9 cellular contexts compared by ENCODE assay signal in genomic region chr10:101781984-101782810, GRCh38. TPM values are rescaled to one million over a fixed set of nuclear protein-coding genes. Genes with fewer than 3 reads are reported as not detected.
DNase-seq lines count a peak whose midpoint lies in the region; ATAC-seq, FAIRE-seq and TF ChIP-seq lines count a peak whose summit lies in the region.
"Had no signal": no experiment of that assay in that cellular context is flagged by ENCODE, and none has a peak within 500 bp of the region (broad histone marks: within the 10 kb centered on the region; RNA-seq: fewer than 3 reads in every experiment).

No MANE protein-coding gene starts in this region.

- H3K36me3 ChIP-seq in GM12878 (ENCODE audit: control insufficient read depth in 2 of 2, insufficient read depth in 2 of 2, low read length in 1 of 2) = peaks cover 1 to 11% of the 10 kb centered on the region in 2 experiments; a peak in 3 of 4 replicates

- peak overlapping the region; percentile 71 for H3K27ac ChIP-seq in GM12878 (ENCODE audit: control insufficient read depth, insufficient read depth)

- 34% methylated on average over 16 of the region's 17 CpGs for WGBS in GM12878 (ENCODE audit: insufficient coverage, insufficient replicate concordance, low lambda C conversion rate, missing lambda C conversion rate)

- no peak overlapping the region for H3K27ac Mint-ChIP-seq in memory B cell

- H3K4me1 ChIP-seq in GM12878 (ENCODE audit: control insufficient read depth, insufficient read depth, low read length) = peaks cover 41% of the 10 kb centered on the region

- no TSS peak for BruUV-seq in GM12878 (replicated peaks; lab: Mats Ljungman, UMichigan)

- RAD21 ChIA-PET in GM12878 (lab: Charles Lee; ENCODE audit: unreplicated experiment) = interaction anchor here (0.7 to 7.9 kb wide), 12 partner anchors 31 to 228 kb away, joined by 3 to 172 read pairs (median 4); partner anchors contain the start of genes DPCD and POLL

- no peak for TF ChIP-seq EP300 in GM12878 (IDR thresholded peaks at IDR 0.05; ENCODE audit: borderline replicate concordance in 1 of 2, control insufficient read depth in 1 of 2, low read depth in 2 of 2, low read length in 2 of 2)

- SMC1A ChIA-PET in GM12878 (lab: Charles Lee; ENCODE audit: uncharacterized antibody, unreplicated experiment) = interaction anchor here (0.7 to 7.9 kb wide), 9 partner anchors 58 to 429 kb away, joined by 3 to 139 read pairs (median 4); no protein-coding TSS in a partner anchor

- no peak for TF ChIP-seq POLR2A in GM12878 (IDR thresholded peaks at IDR 0.05; ENCODE audit: low read depth, low read length)

- H3K4me3 ChIP-seq in GM12878 = peak overlapping the region; percentile 85

- H4K20me1 ChIP-seq in GM12878 (ENCODE audit: control insufficient read depth, insufficient read depth) = no peaks in the 10 kb centered on the region

- H2AFZ ChIP-seq in GM12878 (ENCODE audit: control insufficient read depth, low read depth, low read length) = no peak overlapping the region

- peaks cover 14% of the 10 kb centered on the region for H3K27me3 Mint-ChIP-seq in memory B cell

- POLR2A ChIA-PET in GM12878 (lab: Charles Lee) = interaction anchor here (0.6 to 3.1 kb wide), 2 partner anchors 15 to 45 kb away, joined by 7 to 17 read pairs; no protein-coding TSS in a partner anchor

- intact Hi-C loops in GM12878 (cut with micrococcal nuclease; ENCODE audit: unreplicated experiment) = loop anchor here (1.0 to 10.0 kb wide), 6 partner anchors 90 to 621 kb away; partner anchors contain the start of gene BTRC

- no peak for TF ChIP-seq RAD21 in GM12878 (IDR thresholded peaks at IDR 0.05; ENCODE audit: insufficient read depth, low read depth, low read length)

- ATAC-seq in GM12878 (no peak), memory B cell (ENCODE audit: low read depth) (no peak), GM21528 (IDR thresholded peaks at IDR 0.05; ENCODE audit: low FRiP score, unreplicated experiment) (no peak), HG03097 (IDR thresholded peaks at IDR 0.05; ENCODE audit: low FRiP score, unreplicated experiment) (no peak), GM21619 (IDR thresholded peaks at IDR 0.05; ENCODE audit: unreplicated experiment) (no peak)

- FAIRE-seq in GM12878 (lab: Jason Lieb, UNC) = no peak

- CTCF ChIA-PET in GM12878 (lab: Yijun Ruan, JAX) = interaction anchor here (0.7 to 9.8 kb wide), 27 partner anchors 8 to 568 kb away, joined by 3 to 334 read pairs (median 5); partner anchors contain the start of genes FBXW4 and OGA

- no peaks in the 10 kb centered on the region for H3K9me3 Mint-ChIP-seq in memory B cell

- in situ Hi-C loops in GM12878 (cut with MboI) = loop anchor here (5.0 kb wide), 2 partner anchors 175 to 570 kb away; no protein-coding TSS in a partner anchor

- H3K9ac ChIP-seq in GM12878 (ENCODE audit: control insufficient read depth, insufficient read depth, low read length) = peak overlapping the region; percentile 74

- DNase-seq in stimulated activated CD4-positive, alpha-beta T cell treated with anti-CD3 and anti-CD28 coated beads, Interleukin-15, amount 100 ng/mL, for 24 hours = peak; percentile 18
- DNase-seq in stimulated activated CD4-positive, alpha-beta T cell treated with anti-CD3 and anti-CD28 coated beads, Interleukin-4, amount 100 ng/mL, for 24 hours = no peak
- DNase-seq in GM12878 (ENCODE audit: low read depth, low spot score) (no peak), memory B cell (ENCODE audit: low spot score in 2 of 2) (no peak)
- DNase-seq in central memory CD4-positive, alpha-beta T cell = no peak
- DNase-seq: SW 1271 had no signal

- no peak for TF ChIP-seq CTCF in GM12878 (IDR thresholded peaks at IDR 0.05 in 2 of 3, conservative IDR thresholded peaks at IDR 0.05 in 1 of 3; ENCODE audit: control insufficient read depth in 2 of 3, extremely low read depth in 1 of 3, insufficient read depth in 1 of 3, low read depth in 3 of 3, low read length in 3 of 3)

- H3K4me1 Mint-ChIP-seq in memory B cell = peaks cover 47% of the 10 kb centered on the region

- H3K36me3 Mint-ChIP-seq in memory B cell = peaks cover 12% of the 10 kb centered on the region

- H3K27me3 ChIP-seq in GM12878 (replicated peaks in 1 of 2; ENCODE audit: control insufficient read depth in 2 of 2, insufficient read depth in 2 of 2, low read length in 1 of 2) = no peaks in the 10 kb centered on the region

- no peaks in the 10 kb centered on the region for H3K9me3 ChIP-seq in GM12878 (replicated peaks; ENCODE audit: control insufficient read depth, insufficient read depth, low read length)

- H3K4me2 ChIP-seq in GM12878 (ENCODE audit: control insufficient read depth, insufficient read depth) = peak overlapping the region; percentile 97

- H3K79me2 ChIP-seq in GM12878 (ENCODE audit: control insufficient read depth, insufficient read depth, low read length) = peaks cover 11% of the 10 kb centered on the region

- H3K4me3 Mint-ChIP-seq in memory B cell = peak overlapping the region; percentile 99

RNA-seq across cellular contexts. Expression of gene NPM3, which starts 1.0 kb away (rescaled TPM):
- 6.9 and 11.1 TPM in 2 replicates for total RNA-seq in GM12878 (2013; cell fraction: nucleolus; rRNA removed)
- total RNA-seq in GM12878 (2014; rRNA removed) (146 and 149 TPM in 2 replicates), GM12878 (2014; rRNA removed; fragmentation: Illumina TruSeq; extraction: Trizol) (102 and 106 TPM in 2 replicates), GM12878 (2021) (113 and 118 TPM in 2 replicates)
- 16.8 TPM for polyA plus RNA-seq in GM12878 (2011; ENCODE audit: low read depth)
- polyA plus RNA-seq in GM12878 (2011; rRNA removed) (39.6 and 84.5 TPM in 2 replicates), GM12878 (2014; fragmentation: Illumina TruSeq; extraction: Trizol) (78.2 and 171 TPM in 2 replicates), GM12878 (2014; fragmentation: Nextera tagmentation; extraction: Ambion mirVana) (10 to 100 TPM; 19.7 to 49.6 TPM), GM12878 (2014; rRNA removed) (127 and 145 TPM in 2 replicates), GM12878 (2016; fragmentation: Nextera tagmentation; extraction: Ambion mirVana) (10 to 100 TPM; 13.0 to 13.2 TPM)
- 149 and 172 TPM in 2 replicates for polyA plus RNA-seq in GM12878 (2011; cell fraction: cytosol; rRNA removed)
- polyA plus RNA-seq in GM12878 (2011; cell fraction: nucleus; rRNA removed) = 69.2 and 88.2 TPM in 2 replicates
- polyA plus RNA-seq in GM12878 (2012) = 54.8 and 56.4 TPM in 2 replicates
- polyA minus RNA-seq in GM12878 (2011; rRNA and poly(A)+ RNA removed) = 38.4 and 70.9 TPM in 2 replicates
- 14.9 and 23.0 TPM in 2 replicates for polyA minus RNA-seq in GM12878 (2011; cell fraction: cytosol; rRNA and poly(A)+ RNA removed)
- 6.9 and 9.1 TPM in 2 replicates for polyA minus RNA-seq in GM12878 (2011; cell fraction: nucleus; rRNA and poly(A)+ RNA removed)

RNA-seq across cellular contexts. Expression of gene FGF8, which starts 6.3 kb away (rescaled TPM):
- total RNA-seq in GM12878 (2013; cell fraction: nucleolus; rRNA removed) = not detected in 2 replicates
- not detected in 2 replicates for total RNA-seq in GM12878 (2014; rRNA removed)
- total RNA-seq in GM12878 (2014; rRNA removed; fragmentation: Illumina TruSeq; extraction: Trizol) = not detected in 2 replicates
- not detected in 2 replicates for total RNA-seq in GM12878 (2021)
- polyA plus RNA-seq in GM12878 (2011; ENCODE audit: low read depth) = not detected
- polyA plus RNA-seq in GM12878 (2011; rRNA removed) = 0.08 TPM in 1 of 2 replicates, not detected in the other
- polyA plus RNA-seq in GM12878 (2011; cell fraction: cytosol; rRNA removed) = 0.15 and 0.19 TPM in 2 replicates
- polyA plus RNA-seq in GM12878 (2011; cell fraction: nucleus; rRNA removed) = 0.85 TPM in 2 replicates
- not detected in 2 replicates for polyA plus RNA-seq in GM12878 (2012)
- not detected in 2 replicates for polyA plus RNA-seq in GM12878 (2014; fragmentation: Illumina TruSeq; extraction: Trizol)
- not detected for polyA plus RNA-seq in GM12878 (2014; fragmentation: Nextera tagmentation; extraction: Ambion mirVana)
- 0.17 TPM in 1 of 2 replicates, not detected in the other for polyA plus RNA-seq in GM12878 (2014; rRNA removed)
- under 1 TPM in 1 of 2 experiments, not detected in 1; 0.43 TPM for polyA plus RNA-seq in GM12878 (2016; fragmentation: Nextera tagmentation; extraction: Ambion mirVana)
- 0.26 TPM in 1 of 2 replicates, not detected in the other for polyA minus RNA-seq in GM12878 (2011; rRNA and poly(A)+ RNA removed)
- polyA minus RNA-seq in GM12878 (2011; cell fraction: cytosol; rRNA and poly(A)+ RNA removed) = not detected in 2 replicates
- not detected in 2 replicates for polyA minus RNA-seq in GM12878 (2011; cell fraction: nucleus; rRNA and poly(A)+ RNA removed)

RNA-seq across cellular contexts. Expression of gene OGA, which starts 36.0 kb away (rescaled TPM):
- 764 and 795 TPM in 2 replicates for total RNA-seq in GM12878 (2013; cell fraction: nucleolus; rRNA removed)
- 82.5 and 101 TPM in 2 replicates for total RNA-seq in GM12878 (2014; rRNA removed)
- 107 and 115 TPM in 2 replicates for total RNA-seq in GM12878 (2014; rRNA removed; fragmentation: Illumina TruSeq; extraction: Trizol)
- total RNA-seq in GM12878 (2021) = 75.1 and 87.8 TPM in 2 replicates
- polyA plus RNA-seq in GM12878 (2011; ENCODE audit: low read depth) = 114 TPM
- polyA plus RNA-seq in GM12878 (2011; rRNA removed) = 145 and 214 TPM in 2 replicates
- 40.0 and 48.8 TPM in 2 replicates for polyA plus RNA-seq in GM12878 (2011; cell fraction: cytosol; rRNA removed)
- 145 and 164 TPM in 2 replicates for polyA plus RNA-seq in GM12878 (2011; cell fraction: nucleus; rRNA removed)
- 134 and 139 TPM in 2 replicates for polyA plus RNA-seq in GM12878 (2012)
- 111 and 154 TPM in 2 replicates for polyA plus RNA-seq in GM12878 (2014; fragmentation: Illumina TruSeq; extraction: Trizol)
- polyA plus RNA-seq in GM12878 (2014; fragmentation: Nextera tagmentation; extraction: Ambion mirVana) = 10 to 100 TPM; 23.0 to 28.3 TPM
- 81.0 and 90.3 TPM in 2 replicates for polyA plus RNA-seq in GM12878 (2014; rRNA removed)
- 10 to 100 TPM; 54.3 to 57.9 TPM for polyA plus RNA-seq in GM12878 (2016; fragmentation: Nextera tagmentation; extraction: Ambion mirVana)
- 82.2 and 106 TPM in 2 replicates for polyA minus RNA-seq in GM12878 (2011; rRNA and poly(A)+ RNA removed)
- polyA minus RNA-seq in GM12878 (2011; cell fraction: cytosol; rRNA and poly(A)+ RNA removed) = 43.4 and 46.9 TPM in 2 replicates
- polyA minus RNA-seq in GM12878 (2011; cell fraction: nucleus; rRNA and poly(A)+ RNA removed) = 57.9 and 58.9 TPM in 2 replicates
